2 cellular contexts compared by ENCODE assay signal in the genomic region with DNA sequence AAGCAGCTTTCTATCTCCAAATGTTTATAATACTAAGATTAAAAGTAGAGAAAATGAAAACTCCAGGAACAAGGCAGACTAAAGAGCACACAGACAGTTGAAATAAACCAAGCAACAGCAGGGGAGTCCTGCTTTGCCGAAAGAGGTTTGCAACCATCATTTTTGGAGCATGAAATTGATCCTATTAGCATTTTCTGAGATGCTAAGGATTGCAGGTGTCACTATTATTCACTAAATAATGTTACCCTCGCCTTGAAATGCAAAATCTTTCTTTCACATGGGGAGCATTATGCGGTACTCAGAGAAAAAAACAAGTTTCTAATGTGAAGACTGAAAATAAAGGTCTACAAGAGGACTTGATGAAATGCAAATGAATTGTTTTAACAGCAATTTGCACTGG.
TF ChIP-seq lines count a peak whose summit lies in the region.

No MANE protein-coding gene starts in this region.

TF ChIP-seq in SK-N-SH, 30 proteins besides CTCF, POLR2A, EP300 and RAD21 (continued from another document):
- TF ChIP-seq, protein P1, sequence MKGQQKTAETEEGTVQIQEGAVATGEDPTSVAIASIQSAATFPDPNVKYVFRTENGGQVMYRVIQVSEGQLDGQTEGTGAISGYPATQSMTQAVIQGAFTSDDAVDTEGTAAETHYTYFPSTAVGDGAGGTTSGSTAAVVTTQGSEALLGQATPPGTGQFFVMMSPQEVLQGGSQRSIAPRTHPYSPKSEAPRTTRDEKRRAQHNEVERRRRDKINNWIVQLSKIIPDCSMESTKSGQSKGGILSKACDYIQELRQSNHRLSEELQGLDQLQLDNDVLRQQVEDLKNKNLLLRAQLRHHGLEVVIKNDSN (IDR thresholded peaks at IDR 0.05; ENCODE audit: borderline replicate concordance, low read depth): no peak
TF ChIP-seq in SK-N-SH: peak in this region for 0.

TF ChIP-seq in SK-N-SH treated with all-trans-retinoic acid at 6 μM for 48 hours, 23 proteins besides CTCF, POLR2A, EP300 and RAD21 (continued from another document):
- TF ChIP-seq, protein P2, sequence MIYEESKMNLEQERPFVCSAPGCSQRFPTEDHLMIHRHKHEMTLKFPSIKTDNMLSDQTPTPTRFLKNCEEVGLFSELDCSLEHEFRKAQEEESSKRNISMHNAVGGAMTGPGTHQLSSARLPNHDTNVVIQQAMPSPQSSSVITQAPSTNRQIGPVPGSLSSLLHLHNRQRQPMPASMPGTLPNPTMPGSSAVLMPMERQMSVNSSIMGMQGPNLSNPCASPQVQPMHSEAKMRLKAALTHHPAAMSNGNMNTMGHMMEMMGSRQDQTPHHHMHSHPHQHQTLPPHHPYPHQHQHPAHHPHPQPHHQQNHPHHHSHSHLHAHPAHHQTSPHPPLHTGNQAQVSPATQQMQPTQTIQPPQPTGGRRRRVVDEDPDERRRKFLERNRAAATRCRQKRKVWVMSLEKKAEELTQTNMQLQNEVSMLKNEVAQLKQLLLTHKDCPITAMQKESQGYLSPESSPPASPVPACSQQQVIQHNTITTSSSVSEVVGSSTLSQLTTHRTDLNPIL (CRISPR knock-in tag; IDR thresholded peaks at IDR 0.05; ENCODE audit: low read depth): no peak
- TF ChIP-seq, protein P3, sequence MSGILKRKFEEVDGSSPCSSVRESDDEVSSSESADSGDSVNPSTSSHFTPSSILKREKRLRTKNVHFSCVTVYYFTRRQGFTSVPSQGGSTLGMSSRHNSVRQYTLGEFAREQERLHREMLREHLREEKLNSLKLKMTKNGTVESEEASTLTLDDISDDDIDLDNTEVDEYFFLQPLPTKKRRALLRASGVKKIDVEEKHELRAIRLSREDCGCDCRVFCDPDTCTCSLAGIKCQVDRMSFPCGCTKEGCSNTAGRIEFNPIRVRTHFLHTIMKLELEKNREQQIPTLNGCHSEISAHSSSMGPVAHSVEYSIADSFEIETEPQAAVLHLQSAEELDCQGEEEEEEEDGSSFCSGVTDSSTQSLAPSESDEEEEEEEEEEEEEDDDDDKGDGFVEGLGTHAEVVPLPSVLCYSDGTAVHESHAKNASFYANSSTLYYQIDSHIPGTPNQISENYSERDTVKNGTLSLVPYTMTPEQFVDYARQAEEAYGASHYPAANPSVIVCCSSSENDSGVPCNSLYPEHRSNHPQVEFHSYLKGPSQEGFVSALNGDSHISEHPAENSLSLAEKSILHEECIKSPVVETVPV (CRISPR knock-in tag; IDR thresholded peaks at IDR 0.05): no peak
- TF ChIP-seq ZFP30 (CRISPR knock-in tag; IDR thresholded peaks at IDR 0.05): no peak
- no peak for TF ChIP-seq TOX (CRISPR knock-in tag; IDR thresholded peaks at IDR 0.05; ENCODE audit: borderline replicate concordance)
